In the genomic region with DNA sequence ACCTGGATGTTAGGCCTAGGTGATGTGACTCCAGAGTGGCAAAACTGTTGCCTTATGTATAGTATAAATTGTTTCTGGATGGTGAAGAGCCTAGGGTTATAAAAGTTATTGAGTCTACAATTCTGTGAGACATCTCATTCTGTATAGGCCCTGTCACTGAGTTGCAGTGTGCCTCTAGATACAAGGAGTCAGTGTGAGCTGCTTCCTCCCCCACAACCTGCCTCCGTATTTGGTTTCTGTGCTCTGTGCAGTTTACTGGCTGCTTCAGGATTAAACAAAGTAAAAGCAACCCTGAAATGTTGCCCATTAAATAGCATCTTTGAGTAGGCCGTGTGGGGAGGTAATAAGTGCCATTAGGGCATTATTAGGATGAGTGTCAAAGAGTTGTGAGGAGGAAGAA, we compare ENCODE assay signal across 12 cellular contexts. TPM values are rescaled to one million over a fixed set of nuclear protein-coding genes. Genes with fewer than 3 reads are reported as not detected.
DNase-seq lines count a peak whose midpoint lies in the region; ATAC-seq and TF ChIP-seq lines count a peak whose summit lies in the region.
"Had no signal": no experiment of that assay in that cellular context is flagged by ENCODE, and none has a peak within 500 bp of the region (broad histone marks: within the 10 kb centered on the region; RNA-seq: fewer than 3 reads in every experiment).

No MANE protein-coding gene starts in this region.

- H3K4me3 Mint-ChIP-seq in Calu3 (ENCODE audit: low read depth, unreplicated experiment) (peak overlapping the region; percentile 89), T-helper 17 cell (no peak overlapping the region)

- H4K20me1 ChIP-seq in hepatocyte (ENCODE audit: insufficient read depth, poor library complexity, severe bottlenecking), result peaks cover 11% of the 10 kb centered on the region

- H3K36me3 ChIP-seq in hepatocyte (replicated peaks; ENCODE audit: insufficient read depth, low read depth), result no peaks in the 10 kb centered on the region
- no peaks in the 10 kb centered on the region for H3K36me3 ChIP-seq in sigmoid colon
- no peaks in the 10 kb centered on the region for H3K36me3 ChIP-seq in upper lobe of right lung

- peaks cover 37% of the 10 kb centered on the region for H3K36me3 Mint-ChIP-seq in Calu3 (ENCODE audit: insufficient read depth, unreplicated experiment)
- H3K36me3 Mint-ChIP-seq in T-helper 17 cell (ENCODE audit: low read depth), result peaks cover 7% of the 10 kb centered on the region

- peak overlapping the region; percentile 93 for H3K27ac ChIP-seq in hepatocyte
- H3K27ac ChIP-seq in sigmoid colon, result peak overlapping the region in 3 of 4 donors; percentile 94 to 100 (median 100)
- H3K27ac ChIP-seq in upper lobe of right lung, result no peak overlapping the region
- H3K27ac ChIP-seq: C4-2B, RWPE1 had no signal

- H3K4me1 ChIP-seq in hepatocyte (ENCODE audit: insufficient read depth), result peaks cover 6% of the 10 kb centered on the region
- H3K4me1 ChIP-seq in sigmoid colon, result peaks cover 0 to 28% (median 22%) of the 10 kb centered on the region in 4 donors
- H3K4me1 ChIP-seq in upper lobe of right lung, result peaks cover 7% of the 10 kb centered on the region

- H3K4me1 Mint-ChIP-seq in Calu3 (ENCODE audit: low read depth, unreplicated experiment), result peaks cover 18% of the 10 kb centered on the region
- peaks cover 38% of the 10 kb centered on the region for H3K4me1 Mint-ChIP-seq in T-helper 17 cell

- CTCF ChIA-PET in Calu3 (lab: Charles Lee), result no interaction called here

- H3K27ac Mint-ChIP-seq in Calu3 (ENCODE audit: unreplicated experiment), result peak overlapping the region; percentile 96
- H3K27ac Mint-ChIP-seq in T-helper 17 cell, result peak overlapping the region; percentile 99

- TF ChIP-seq EP300 in sigmoid colon (IDR thresholded peaks at IDR 0.05), result no peak

- peaks cover 24% of the 10 kb centered on the region for H3K79me2 ChIP-seq in hepatocyte

- ATAC-seq in T-helper 17 cell (no peak), upper lobe of right lung (no peak), GM21526 (IDR thresholded peaks at IDR 0.05; ENCODE audit: low FRiP score, unreplicated experiment) (no peak), GM21825 (IDR thresholded peaks at IDR 0.05; ENCODE audit: unreplicated experiment) (no peak)

- H3K4me3 ChIP-seq in hepatocyte (no peak overlapping the region), sigmoid colon (no peak overlapping the region), upper lobe of right lung (no peak overlapping the region)

- intact Hi-C loops in Calu3 (cut with micrococcal nuclease; ENCODE audit: unreplicated experiment), result loop anchor here (2.0 kb wide), 1 partner anchor 26 kb away; no protein-coding TSS in a partner anchor
- intact Hi-C loops in sigmoid colon (cut with DNase I), result no loop called here
- intact Hi-C loops in upper lobe of right lung (cut with DNase I), result no loop called here

- no peak for DNase-seq in Calu3
- no peak for DNase-seq in T-helper 17 cell
- DNase-seq in hepatocyte (ENCODE audit: low spot score), result no peak
- DNase-seq in sigmoid colon, result no peak
- no peak for DNase-seq in upper lobe of right lung
- DNase-seq in NCI-H1694 (lab: John Stamatoyannopoulos, UW), result no peak

- no peak overlapping the region for H2AFZ ChIP-seq in hepatocyte

- no peaks in the 10 kb centered on the region for H3K9me2 ChIP-seq in hepatocyte (replicated peaks; ENCODE audit: insufficient read depth)

- no peak overlapping the region for H3K4me2 ChIP-seq in hepatocyte

- TF ChIP-seq CTCF in Calu3 (IDR thresholded peaks at IDR 0.05; ENCODE audit: unreplicated experiment), result no peak
- no peak for TF ChIP-seq CTCF in hepatocyte (IDR thresholded peaks at IDR 0.05; ENCODE audit: poor library complexity)
- TF ChIP-seq CTCF in sigmoid colon (IDR thresholded peaks at IDR 0.05), result no peak
- no peak for TF ChIP-seq CTCF in upper lobe of right lung (IDR thresholded peaks at IDR 0.05)

- H3K27me3 ChIP-seq in hepatocyte (no peaks in the 10 kb centered on the region), sigmoid colon (no peaks in the 10 kb centered on the region), upper lobe of right lung (no peaks in the 10 kb centered on the region)

- 52% methylated on average over 2 of the region's 2 CpGs for WGBS in hepatocyte (ENCODE audit: low lambda C conversion rate, missing lambda C conversion rate)
- WGBS in sigmoid colon, 2 donors, result 59 to 78% methylated on average over 2 of the region's 2 CpGs

- H3K9me3 ChIP-seq in T-helper 17 cell (ENCODE audit: control insufficient read depth, low read length, poor library complexity, severe bottlenecking) (no peaks in the 10 kb centered on the region), hepatocyte (ENCODE audit: low read depth) (no peaks in the 10 kb centered on the region), sigmoid colon (no peaks in the 10 kb centered on the region), upper lobe of right lung (no peaks in the 10 kb centered on the region)

- no peaks in the 10 kb centered on the region for H3K9me3 Mint-ChIP-seq in Calu3 (ENCODE audit: low read depth, unreplicated experiment)
- H3K9me3 Mint-ChIP-seq: central memory CD8-positive, alpha-beta T cell had no signal

- TF ChIP-seq POLR2A in sigmoid colon (IDR thresholded peaks at IDR 0.05), result no peak

- H3K27me3 Mint-ChIP-seq in Calu3 (ENCODE audit: unreplicated experiment) (no peaks in the 10 kb centered on the region), T-helper 17 cell (no peaks in the 10 kb centered on the region)
- H3K27me3 Mint-ChIP-seq: central memory CD8-positive, alpha-beta T cell had no signal

- BruUV-seq in Calu3 (replicated peaks; lab: Mats Ljungman, UMichigan), result TSS peak; percentile 32

RNA-seq across cellular contexts. Expression of a gene that starts 1.9 kb away (rescaled TPM):
- 38.8 and 44.6 TPM in 2 replicates for total RNA-seq in Calu3 (2022)
- total RNA-seq in T-helper 17 cell, result 100 to 1,000 TPM; 269 to 276 TPM
- total RNA-seq in hepatocyte, result 83.7 and 114 TPM in 2 replicates
- polyA plus RNA-seq in hepatocyte, result 69.9 and 76.3 TPM in 2 replicates
- total RNA-seq in sigmoid colon, result 10 to 100 TPM; 45.7 to 63.7 (median 49.7) TPM
- 10 to 100 TPM; 22.8 to 35.7 (median 34.4) TPM for polyA plus RNA-seq in sigmoid colon
- total RNA-seq in upper lobe of right lung, result 49.9 TPM

RNA-seq across cellular contexts. Expression of a gene that starts 32.4 kb away (rescaled TPM):
- total RNA-seq in Calu3 (2022) (3.0 and 4.3 TPM in 2 replicates), T-helper 17 cell (1 to 10 TPM; 7.5 to 8.9 TPM), hepatocyte (1.3 and 1.9 TPM in 2 replicates), sigmoid colon (1 to 10 TPM in 3 of 4 donors, under 1 TPM in 1; 0.82 to 3.9 (median 2.3) TPM), upper lobe of right lung (0.96 TPM)
- polyA plus RNA-seq in hepatocyte (1.1 and 1.4 TPM in 2 replicates), sigmoid colon (1 to 10 TPM in 2 of 3 donors, not detected in 1; 1.2 to 3.1 TPM)
- total RNA-seq: HT-29 had no signal
